Comparison of ENCODE assay signal across 8 cellular contexts in genomic region chr17:75295220-75296158, GRCh38. TPM values are rescaled to one million over a fixed set of nuclear protein-coding genes. Genes with fewer than 3 reads are reported as not detected.
A peak's percentile ranks its signal among the peaks of the same experiment; 100 is the strongest.
DNase-seq lines count a peak whose midpoint lies in the region; ATAC-seq and TF ChIP-seq lines count a peak whose summit lies in the region.

No MANE protein-coding gene starts in this region.

- no peak overlapping the region for H3K4me3 ChIP-seq in heart right ventricle
- H3K4me3 ChIP-seq in BE2C (ENCODE audit: low read depth, low read length): no peak overlapping the region

- TF ChIP-seq CTCF in heart right ventricle (IDR thresholded peaks at IDR 0.05) (no peak), BE2C (IDR thresholded peaks at IDR 0.05; ENCODE audit: low read depth, low read length) (no peak)

- H3K4me1 ChIP-seq in heart right ventricle (peaks cover 0 to 62% (median 0%) of the 10 kb centered on the region in 9 donors), BE2C (no peaks in the 10 kb centered on the region)

- H3K27me3 ChIP-seq in heart right ventricle (no peaks in the 10 kb centered on the region), BE2C (no peaks in the 10 kb centered on the region)

- ATAC-seq in GM18517 (IDR thresholded peaks at IDR 0.05; ENCODE audit: unreplicated experiment) (peak; percentile 59), GM21723 (IDR thresholded peaks at IDR 0.05; ENCODE audit: unreplicated experiment) (peak; percentile 59), heart right ventricle (peak in 6 of 8 donors; percentile 43 to 82 (median 56))

- WGBS in heart right ventricle, 2 donors: 80 to 86% methylated on average over 8 of the region's 8 CpGs

- peak; percentile 96 for DNase-seq in MV-4-11 (lab: John Stamatoyannopoulos, UW)
- DNase-seq in heart right ventricle: no peak
- DNase-seq in NCI-H526 (lab: John Stamatoyannopoulos, UW): no peak
- DNase-seq in BE2C: no peak
- no peak for DNase-seq in NCI-H2227 treated with DMSO at 0.1 percent for 48 hours (lab: John Stamatoyannopoulos, UW)
- DNase-seq in NCI-H774 (lab: John Stamatoyannopoulos, UW): no peak

- intact Hi-C loops in heart right ventricle (cut with DNase I): no loop called here

- no peaks in the 10 kb centered on the region for H3K9me3 ChIP-seq in heart right ventricle
- H3K9me3 ChIP-seq in BE2C: no peaks in the 10 kb centered on the region

- H3K27ac ChIP-seq in heart right ventricle: peak overlapping the region in 7 of 10 donors; percentile 36 to 96 (median 58)

- H3K36me3 ChIP-seq in heart right ventricle: no peaks in the 10 kb centered on the region
- H3K36me3 ChIP-seq in BE2C: no peaks in the 10 kb centered on the region

RNA-seq across cellular contexts. Expression of gene SLC25A19, which starts 6.3 kb away (rescaled TPM):
- 10 to 100 TPM in 6 of 10 donors, 1 to 10 TPM in 4; 6.8 to 19.2 (median 11.3) TPM for total RNA-seq in heart right ventricle
- 10 to 100 TPM; 19.7 to 23.2 TPM for polyA plus RNA-seq in heart right ventricle
- polyA plus RNA-seq in BE2C (2012; ENCODE audit: insufficient read depth, insufficient read length, low read depth): 35.1 TPM

RNA-seq across cellular contexts. Expression of gene MIF4GD, which starts 24.5 kb away (rescaled TPM):
- total RNA-seq in heart right ventricle: 10 to 100 TPM; 12.6 to 21.0 (median 15.6) TPM
- 10 to 100 TPM in 1 of 2 donors, 1 to 10 TPM in 1; 7.5 to 27.7 TPM for polyA plus RNA-seq in heart right ventricle
- 61.8 TPM for polyA plus RNA-seq in BE2C (2012; ENCODE audit: insufficient read depth, insufficient read length, low read depth)

RNA-seq across cellular contexts. Expression of gene MRPS7, which starts 33.8 kb away (rescaled TPM):
- 100 to 1,000 TPM; 124 to 179 (median 151) TPM for total RNA-seq in heart right ventricle
- 100 to 1,000 TPM in 1 of 2 donors, 10 to 100 TPM in 1; 98.9 to 118 TPM for polyA plus RNA-seq in heart right ventricle
- 232 TPM for polyA plus RNA-seq in BE2C (2012; ENCODE audit: insufficient read depth, insufficient read length, low read depth)

RNA-seq across cellular contexts. Expression of gene GGA3, which starts 34.1 kb away (rescaled TPM):
- total RNA-seq in heart right ventricle: 10 to 100 TPM; 16.0 to 30.2 (median 21.7) TPM
- polyA plus RNA-seq in heart right ventricle: 10 to 100 TPM; 13.1 to 20.3 TPM
- 66.2 TPM for polyA plus RNA-seq in BE2C (2012; ENCODE audit: insufficient read depth, insufficient read length, low read depth)
